ENCODE assay signal across 1 cellular context in the genomic region with DNA sequence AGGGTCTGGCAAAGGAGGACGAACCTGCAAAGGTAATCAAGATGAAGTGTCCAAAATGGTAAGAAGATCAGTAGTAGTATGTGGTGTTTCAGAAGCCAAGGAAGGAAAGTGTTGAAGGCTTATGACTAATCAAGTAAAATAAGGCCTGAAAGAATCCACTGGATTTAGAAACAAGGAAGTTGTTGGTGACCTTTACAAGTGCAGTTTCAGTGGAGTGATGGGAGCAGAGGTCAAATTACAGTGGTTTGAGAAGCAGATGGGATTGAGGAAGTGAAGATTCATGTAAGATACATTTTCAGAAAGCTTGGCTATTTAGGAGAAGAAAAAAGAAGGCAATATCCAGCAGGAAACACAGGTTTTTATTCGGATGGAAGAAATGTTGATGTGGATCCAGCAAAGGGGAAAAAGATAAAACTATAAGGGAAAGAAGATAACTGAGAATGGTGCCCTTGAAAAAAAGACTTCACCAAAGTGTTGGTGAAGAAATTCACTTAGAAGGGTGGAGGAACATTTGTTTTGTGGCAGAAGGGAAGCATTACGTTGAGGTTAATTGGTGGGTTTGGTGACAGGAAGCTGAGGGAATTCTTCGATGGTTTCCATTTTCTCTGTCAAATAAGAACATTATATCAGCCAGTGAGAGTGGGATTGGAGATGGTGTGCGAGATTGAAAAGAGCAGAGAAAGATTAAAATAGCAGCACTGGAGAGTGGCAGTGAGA.
A peak's percentile ranks its signal among the peaks of the same experiment; 100 is the strongest.
TF ChIP-seq lines count a peak whose summit lies in the region.

No MANE protein-coding gene starts in this region.

TF ChIP-seq in K562, 482 proteins besides CTCF, POLR2A, EP300 and RAD21 (continues in another document):
- TF ChIP-seq KLF6 (CRISPR knock-in tag; IDR thresholded peaks at IDR 0.05; ENCODE audit: borderline replicate concordance) (no peak), GATAD2A (IDR thresholded peaks at IDR 0.05) (no peak), TEAD1 (CRISPR knock-in tag; IDR thresholded peaks at IDR 0.05) (0 out of 4 replicates have a peak, but pooled peaks of 1 of the 2 experiments have one; percentile 48), CEBPG (CRISPR knock-in tag; IDR thresholded peaks at IDR 0.05) (no peak), CEBPG (tag; conservative IDR thresholded peaks at IDR 0.05 in 1 of 2, IDR thresholded peaks at IDR 0.05 in 1 of 2) (no peak), DMBX1 (CRISPR knock-in tag; IDR thresholded peaks at IDR 0.05; ENCODE audit: borderline replicate concordance) (no peak), ESRRA (IDR thresholded peaks at IDR 0.05; ENCODE audit: borderline replicate concordance, low read depth) (peak; percentile 96), SMC3 (conservative IDR thresholded peaks at IDR 0.05; ENCODE audit: insufficient read depth, low read depth, low read length) (no peak), SETDB1 (IDR thresholded peaks at IDR 0.05; ENCODE audit: low read length) (no peak), MEIS2 (IDR thresholded peaks at IDR 0.05; ENCODE audit: partially characterized antibody) (peak; percentile 87), TRIM28 (IDR thresholded peaks at IDR 0.05) (no peak), PPARD (CRISPR knock-in tag; IDR thresholded peaks at IDR 0.05) (no peak), EHMT2 (IDR thresholded peaks at IDR 0.05) (peak; percentile 24; the same call in 1 of the 2 replicates), ZFPM2 (CRISPR knock-in tag; IDR thresholded peaks at IDR 0.05) (no peak), PTTG1 (tag; IDR thresholded peaks at IDR 0.05; ENCODE audit: low read depth) (no peak), ATF7 (IDR thresholded peaks at IDR 0.05) (no peak; the same call in 1 of the 2 replicates), ZNF830 (CRISPR knock-in tag; IDR thresholded peaks at IDR 0.05) (no peak), DIDO1 (tag; IDR thresholded peaks at IDR 0.05; ENCODE audit: low read depth) (no peak), ZNF780A (CRISPR knock-in tag; IDR thresholded peaks at IDR 0.05) (no peak), FOXM1 (IDR thresholded peaks at IDR 0.05; ENCODE audit: low read depth) (no peak), FOXM1 (CRISPR knock-in tag; IDR thresholded peaks at IDR 0.05; ENCODE audit: low read depth) (0 out of 2 replicates have a peak, but pooled peaks have one; percentile 69), TGIF2 (CRISPR knock-in tag; IDR thresholded peaks at IDR 0.05) (no peak), MAFK (IDR thresholded peaks at IDR 0.05; ENCODE audit: low read length) (no peak), E2F3 (CRISPR knock-in tag; IDR thresholded peaks at IDR 0.05) (no peak), ZEB2 (IDR thresholded peaks at IDR 0.05) (no peak)
- TF ChIP-seq, protein P1, sequence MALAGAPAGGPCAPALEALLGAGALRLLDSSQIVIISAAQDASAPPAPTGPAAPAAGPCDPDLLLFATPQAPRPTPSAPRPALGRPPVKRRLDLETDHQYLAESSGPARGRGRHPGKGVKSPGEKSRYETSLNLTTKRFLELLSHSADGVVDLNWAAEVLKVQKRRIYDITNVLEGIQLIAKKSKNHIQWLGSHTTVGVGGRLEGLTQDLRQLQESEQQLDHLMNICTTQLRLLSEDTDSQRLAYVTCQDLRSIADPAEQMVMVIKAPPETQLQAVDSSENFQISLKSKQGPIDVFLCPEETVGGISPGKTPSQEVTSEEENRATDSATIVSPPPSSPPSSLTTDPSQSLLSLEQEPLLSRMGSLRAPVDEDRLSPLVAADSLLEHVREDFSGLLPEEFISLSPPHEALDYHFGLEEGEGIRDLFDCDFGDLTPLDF (CRISPR knock-in tag; IDR thresholded peaks at IDR 0.05), result no peak
- TF ChIP-seq, protein P2, sequence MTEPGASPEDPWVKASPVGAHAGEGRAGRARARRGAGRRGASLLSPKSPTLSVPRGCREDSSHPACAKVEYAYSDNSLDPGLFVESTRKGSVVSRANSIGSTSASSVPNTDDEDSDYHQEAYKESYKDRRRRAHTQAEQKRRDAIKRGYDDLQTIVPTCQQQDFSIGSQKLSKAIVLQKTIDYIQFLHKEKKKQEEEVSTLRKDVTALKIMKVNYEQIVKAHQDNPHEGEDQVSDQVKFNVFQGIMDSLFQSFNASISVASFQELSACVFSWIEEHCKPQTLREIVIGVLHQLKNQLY (CRISPR knock-in tag; conservative IDR thresholded peaks at IDR 0.05), result no peak
- TF ChIP-seq, protein P3, sequence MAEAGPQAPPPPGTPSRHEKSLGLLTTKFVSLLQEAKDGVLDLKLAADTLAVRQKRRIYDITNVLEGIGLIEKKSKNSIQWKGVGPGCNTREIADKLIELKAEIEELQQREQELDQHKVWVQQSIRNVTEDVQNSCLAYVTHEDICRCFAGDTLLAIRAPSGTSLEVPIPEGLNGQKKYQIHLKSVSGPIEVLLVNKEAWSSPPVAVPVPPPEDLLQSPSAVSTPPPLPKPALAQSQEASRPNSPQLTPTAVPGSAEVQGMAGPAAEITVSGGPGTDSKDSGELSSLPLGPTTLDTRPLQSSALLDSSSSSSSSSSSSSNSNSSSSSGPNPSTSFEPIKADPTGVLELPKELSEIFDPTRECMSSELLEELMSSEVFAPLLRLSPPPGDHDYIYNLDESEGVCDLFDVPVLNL (CRISPR knock-in tag; IDR thresholded peaks at IDR 0.05; ENCODE audit: low read depth), result no peak
- TF ChIP-seq, protein P4, sequence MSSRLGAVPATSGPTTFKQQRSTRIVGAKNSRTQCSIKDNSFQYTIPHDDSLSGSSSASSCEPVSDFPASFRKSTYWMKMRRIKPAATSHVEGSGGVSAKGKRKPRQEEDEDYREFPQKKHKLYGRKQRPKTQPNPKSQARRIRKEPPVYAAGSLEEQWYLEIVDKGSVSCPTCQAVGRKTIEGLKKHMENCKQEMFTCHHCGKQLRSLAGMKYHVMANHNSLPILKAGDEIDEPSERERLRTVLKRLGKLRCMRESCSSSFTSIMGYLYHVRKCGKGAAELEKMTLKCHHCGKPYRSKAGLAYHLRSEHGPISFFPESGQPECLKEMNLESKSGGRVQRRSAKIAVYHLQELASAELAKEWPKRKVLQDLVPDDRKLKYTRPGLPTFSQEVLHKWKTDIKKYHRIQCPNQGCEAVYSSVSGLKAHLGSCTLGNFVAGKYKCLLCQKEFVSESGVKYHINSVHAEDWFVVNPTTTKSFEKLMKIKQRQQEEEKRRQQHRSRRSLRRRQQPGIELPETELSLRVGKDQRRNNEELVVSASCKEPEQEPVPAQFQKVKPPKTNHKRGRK (tag; IDR thresholded peaks at IDR 0.05), result peak; percentile 55
- TF ChIP-seq, protein P5, sequence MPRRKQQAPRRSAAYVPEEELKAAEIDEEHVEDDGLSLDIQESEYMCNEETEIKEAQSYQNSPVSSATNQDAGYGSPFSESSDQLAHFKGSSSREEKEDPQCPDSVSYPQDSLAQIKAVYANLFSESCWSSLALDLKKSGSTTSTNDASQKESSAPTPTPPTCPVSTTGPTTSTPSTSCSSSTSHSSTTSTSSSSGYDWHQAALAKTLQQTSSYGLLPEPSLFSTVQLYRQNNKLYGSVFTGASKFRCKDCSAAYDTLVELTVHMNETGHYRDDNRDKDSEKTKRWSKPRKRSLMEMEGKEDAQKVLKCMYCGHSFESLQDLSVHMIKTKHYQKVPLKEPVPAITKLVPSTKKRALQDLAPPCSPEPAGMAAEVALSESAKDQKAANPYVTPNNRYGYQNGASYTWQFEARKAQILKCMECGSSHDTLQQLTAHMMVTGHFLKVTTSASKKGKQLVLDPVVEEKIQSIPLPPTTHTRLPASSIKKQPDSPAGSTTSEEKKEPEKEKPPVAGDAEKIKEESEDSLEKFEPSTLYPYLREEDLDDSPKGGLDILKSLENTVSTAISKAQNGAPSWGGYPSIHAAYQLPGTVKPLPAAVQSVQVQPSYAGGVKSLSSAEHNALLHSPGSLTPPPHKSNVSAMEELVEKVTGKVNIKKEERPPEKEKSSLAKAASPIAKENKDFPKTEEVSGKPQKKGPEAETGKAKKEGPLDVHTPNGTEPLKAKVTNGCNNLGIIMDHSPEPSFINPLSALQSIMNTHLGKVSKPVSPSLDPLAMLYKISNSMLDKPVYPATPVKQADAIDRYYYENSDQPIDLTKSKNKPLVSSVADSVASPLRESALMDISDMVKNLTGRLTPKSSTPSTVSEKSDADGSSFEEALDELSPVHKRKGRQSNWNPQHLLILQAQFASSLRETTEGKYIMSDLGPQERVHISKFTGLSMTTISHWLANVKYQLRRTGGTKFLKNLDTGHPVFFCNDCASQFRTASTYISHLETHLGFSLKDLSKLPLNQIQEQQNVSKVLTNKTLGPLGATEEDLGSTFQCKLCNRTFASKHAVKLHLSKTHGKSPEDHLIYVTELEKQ (CRISPR knock-in tag; IDR thresholded peaks at IDR 0.05), result no peak
- TF ChIP-seq, protein P6, sequence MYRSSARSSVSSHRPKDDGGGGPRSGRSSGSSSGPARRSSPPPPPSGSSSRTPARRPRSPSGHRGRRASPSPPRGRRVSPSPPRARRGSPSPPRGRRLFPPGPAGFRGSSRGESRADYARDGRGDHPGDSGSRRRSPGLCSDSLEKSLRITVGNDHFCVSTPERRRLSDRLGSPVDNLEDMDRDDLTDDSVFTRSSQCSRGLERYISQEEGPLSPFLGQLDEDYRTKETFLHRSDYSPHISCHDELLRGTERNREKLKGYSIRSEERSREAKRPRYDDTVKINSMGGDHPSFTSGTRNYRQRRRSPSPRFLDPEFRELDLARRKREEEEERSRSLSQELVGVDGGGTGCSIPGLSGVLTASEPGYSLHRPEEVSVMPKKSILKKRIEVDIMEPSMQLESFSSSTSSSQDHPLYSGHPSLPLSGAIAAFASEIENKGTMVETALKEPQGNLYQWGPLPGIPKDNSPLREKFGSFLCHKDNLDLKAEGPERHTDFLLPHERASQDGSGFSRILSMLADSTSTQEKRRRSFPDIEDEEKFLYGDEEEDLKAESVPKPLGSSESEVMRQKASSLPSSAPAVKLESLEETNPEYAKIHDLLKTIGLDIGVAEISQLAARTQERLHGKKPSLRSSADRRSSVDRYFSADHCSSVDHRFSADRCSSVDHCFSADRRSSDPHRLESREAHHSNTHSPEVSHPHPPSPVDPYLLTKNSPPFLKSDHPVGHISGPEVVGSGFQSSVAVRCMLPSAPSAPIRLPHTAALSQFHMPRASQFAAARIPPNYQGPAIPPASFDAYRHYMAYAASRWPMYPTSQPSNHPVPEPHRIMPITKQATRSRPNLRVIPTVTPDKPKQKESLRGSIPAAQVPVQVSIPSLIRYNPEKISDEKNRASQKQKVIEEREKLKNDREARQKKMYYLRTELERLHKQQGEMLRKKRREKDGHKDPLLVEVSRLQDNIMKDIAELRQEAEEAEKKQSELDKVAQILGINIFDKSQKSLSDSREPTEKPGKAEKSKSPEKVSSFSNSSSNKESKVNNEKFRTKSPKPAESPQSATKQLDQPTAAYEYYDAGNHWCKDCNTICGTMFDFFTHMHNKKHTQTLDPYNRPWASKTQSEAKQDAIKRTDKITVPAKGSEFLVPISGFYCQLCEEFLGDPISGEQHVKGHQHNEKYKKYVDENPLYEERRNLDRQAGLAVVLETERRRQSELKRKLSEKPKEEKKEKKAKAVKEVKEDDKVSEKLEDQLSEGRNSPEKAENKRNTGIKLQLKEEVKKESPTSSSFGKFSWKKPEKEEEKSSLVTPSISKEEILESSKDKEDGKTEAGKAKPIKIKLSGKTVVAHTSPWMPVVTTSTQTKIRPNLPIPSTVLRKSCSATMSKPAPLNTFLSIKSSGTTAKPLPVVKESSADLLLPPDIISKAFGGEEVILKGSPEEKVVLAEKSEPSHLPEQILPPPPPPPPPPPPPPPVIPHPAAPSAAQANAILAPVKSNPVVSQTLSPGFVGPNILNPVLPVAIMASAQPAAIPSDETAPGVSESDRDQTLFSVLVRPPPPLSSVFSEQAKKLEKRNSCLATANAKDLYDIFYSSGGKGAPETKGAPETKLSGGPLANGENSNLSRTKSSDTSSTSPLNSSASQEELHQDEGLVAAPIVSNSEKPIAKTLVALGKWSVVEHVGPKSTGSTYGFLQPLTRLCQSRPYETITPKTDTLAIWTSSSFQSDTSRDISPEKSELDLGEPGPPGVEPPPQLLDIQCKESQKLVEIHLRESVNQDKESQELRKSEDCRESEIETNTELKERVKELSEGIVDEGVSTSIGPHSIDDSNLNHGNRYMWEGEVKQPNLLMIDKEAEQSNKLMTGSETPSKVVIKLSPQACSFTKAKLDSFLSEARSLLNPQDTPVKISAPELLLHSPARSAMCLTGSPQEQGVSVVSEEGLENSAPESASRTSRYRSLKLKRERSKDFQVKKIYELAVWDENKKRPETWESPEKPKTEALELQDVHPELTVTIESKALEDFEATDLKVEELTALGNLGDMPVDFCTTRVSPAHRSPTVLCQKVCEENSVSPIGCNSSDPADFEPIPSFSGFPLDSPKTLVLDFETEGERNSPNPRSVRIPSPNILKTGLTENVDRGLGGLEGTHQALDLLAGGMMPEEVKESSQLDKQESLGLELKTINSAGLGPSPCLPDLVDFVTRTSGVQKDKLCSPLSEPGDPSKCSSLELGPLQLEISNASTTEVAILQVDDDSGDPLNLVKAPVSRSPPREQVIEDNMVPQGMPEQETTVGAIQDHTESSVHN (IDR thresholded peaks at IDR 0.05; ENCODE audit: borderline replicate concordance in 1 of 2, low read depth in 1 of 2), result peak in 1 of 2 experiments; percentile 61; a peak in 3 of 4 replicates
- TF ChIP-seq, protein P7, sequence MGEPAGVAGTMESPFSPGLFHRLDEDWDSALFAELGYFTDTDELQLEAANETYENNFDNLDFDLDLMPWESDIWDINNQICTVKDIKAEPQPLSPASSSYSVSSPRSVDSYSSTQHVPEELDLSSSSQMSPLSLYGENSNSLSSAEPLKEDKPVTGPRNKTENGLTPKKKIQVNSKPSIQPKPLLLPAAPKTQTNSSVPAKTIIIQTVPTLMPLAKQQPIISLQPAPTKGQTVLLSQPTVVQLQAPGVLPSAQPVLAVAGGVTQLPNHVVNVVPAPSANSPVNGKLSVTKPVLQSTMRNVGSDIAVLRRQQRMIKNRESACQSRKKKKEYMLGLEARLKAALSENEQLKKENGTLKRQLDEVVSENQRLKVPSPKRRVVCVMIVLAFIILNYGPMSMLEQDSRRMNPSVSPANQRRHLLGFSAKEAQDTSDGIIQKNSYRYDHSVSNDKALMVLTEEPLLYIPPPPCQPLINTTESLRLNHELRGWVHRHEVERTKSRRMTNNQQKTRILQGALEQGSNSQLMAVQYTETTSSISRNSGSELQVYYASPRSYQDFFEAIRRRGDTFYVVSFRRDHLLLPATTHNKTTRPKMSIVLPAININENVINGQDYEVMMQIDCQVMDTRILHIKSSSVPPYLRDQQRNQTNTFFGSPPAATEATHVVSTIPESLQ (CRISPR knock-in tag; IDR thresholded peaks at IDR 0.05), result no peak
- TF ChIP-seq, protein P8, sequence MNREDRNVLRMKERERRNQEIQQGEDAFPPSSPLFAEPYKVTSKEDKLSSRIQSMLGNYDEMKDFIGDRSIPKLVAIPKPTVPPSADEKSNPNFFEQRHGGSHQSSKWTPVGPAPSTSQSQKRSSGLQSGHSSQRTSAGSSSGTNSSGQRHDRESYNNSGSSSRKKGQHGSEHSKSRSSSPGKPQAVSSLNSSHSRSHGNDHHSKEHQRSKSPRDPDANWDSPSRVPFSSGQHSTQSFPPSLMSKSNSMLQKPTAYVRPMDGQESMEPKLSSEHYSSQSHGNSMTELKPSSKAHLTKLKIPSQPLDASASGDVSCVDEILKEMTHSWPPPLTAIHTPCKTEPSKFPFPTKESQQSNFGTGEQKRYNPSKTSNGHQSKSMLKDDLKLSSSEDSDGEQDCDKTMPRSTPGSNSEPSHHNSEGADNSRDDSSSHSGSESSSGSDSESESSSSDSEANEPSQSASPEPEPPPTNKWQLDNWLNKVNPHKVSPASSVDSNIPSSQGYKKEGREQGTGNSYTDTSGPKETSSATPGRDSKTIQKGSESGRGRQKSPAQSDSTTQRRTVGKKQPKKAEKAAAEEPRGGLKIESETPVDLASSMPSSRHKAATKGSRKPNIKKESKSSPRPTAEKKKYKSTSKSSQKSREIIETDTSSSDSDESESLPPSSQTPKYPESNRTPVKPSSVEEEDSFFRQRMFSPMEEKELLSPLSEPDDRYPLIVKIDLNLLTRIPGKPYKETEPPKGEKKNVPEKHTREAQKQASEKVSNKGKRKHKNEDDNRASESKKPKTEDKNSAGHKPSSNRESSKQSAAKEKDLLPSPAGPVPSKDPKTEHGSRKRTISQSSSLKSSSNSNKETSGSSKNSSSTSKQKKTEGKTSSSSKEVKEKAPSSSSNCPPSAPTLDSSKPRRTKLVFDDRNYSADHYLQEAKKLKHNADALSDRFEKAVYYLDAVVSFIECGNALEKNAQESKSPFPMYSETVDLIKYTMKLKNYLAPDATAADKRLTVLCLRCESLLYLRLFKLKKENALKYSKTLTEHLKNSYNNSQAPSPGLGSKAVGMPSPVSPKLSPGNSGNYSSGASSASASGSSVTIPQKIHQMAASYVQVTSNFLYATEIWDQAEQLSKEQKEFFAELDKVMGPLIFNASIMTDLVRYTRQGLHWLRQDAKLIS (CRISPR knock-in tag; IDR thresholded peaks at IDR 0.05), result no peak
